8 cellular contexts compared by ENCODE assay signal in genomic region chr9:127451681-127452480, GRCh38. TPM values are rescaled to one million over a fixed set of nuclear protein-coding genes. Genes with fewer than 3 reads are reported as not detected.
DNase-seq lines count a peak whose midpoint lies in the region; ATAC-seq and TF ChIP-seq lines count a peak whose summit lies in the region.

No MANE protein-coding gene starts in this region.

- H3K27me3 ChIP-seq in HAP-1 (ENCODE audit: low read depth), result no peaks in the 10 kb centered on the region

- H3K36me3 Mint-ChIP-seq in activated B cell treated with CpG ODN at 0.5 μM for 24 hours (ENCODE audit: low read depth), result peaks cover 59% of the 10 kb centered on the region

- H3K27me3 Mint-ChIP-seq in activated B cell treated with CpG ODN at 0.5 μM for 24 hours, result no peaks in the 10 kb centered on the region

- H3K27ac Mint-ChIP-seq in activated B cell treated with CpG ODN at 0.5 μM for 24 hours, result peak overlapping the region; percentile 96

- CTCF ChIA-PET in activated B cell treated with CpG ODN at 0.5 μM for 24 hours (lab: Charles Lee), result interaction anchor here (1.0 to 1.1 kb wide), 2 partner anchors 227 to 283 kb away, joined by 3 to 4 read pairs; partner anchors contain the start of gene TOR2A

- POLR2A ChIA-PET in activated B cell treated with CpG ODN at 0.5 μM for 24 hours (lab: Charles Lee), result interaction anchor here (0.7 to 2.9 kb wide), 30 partner anchors 8 to 1231 kb away, joined by 3 to 44 read pairs (median 6); partner anchors contain the start of genes CDK9, PIP5KL1, PTRH1 and RALGPS1

- in situ Hi-C loops in HAP-1 (cut with MboI; ENCODE audit: low sequenced_read_pairs), result no loop called here

- H3K4me1 ChIP-seq in HAP-1, result peaks cover 12% of the 10 kb centered on the region

- H3K4me1 Mint-ChIP-seq in activated B cell treated with CpG ODN at 0.5 μM for 24 hours, result peaks cover 66% of the 10 kb centered on the region

- peak overlapping the region; percentile 96 for H3K4me3 Mint-ChIP-seq in activated B cell treated with CpG ODN at 0.5 μM for 24 hours

- intact Hi-C loops in activated B cell treated with CpG ODN at 0.5 μM for 24 hours (cut with micrococcal nuclease), result loop anchor here (1.0 to 5.0 kb wide), 9 partner anchors 28 to 1430 kb away; partner anchors contain the start of genes KYAT1, LRRC8A, PTRH1 and SH2D3C

- DNase-seq in ELR (ENCODE audit: low read depth) (peak; percentile 72), HAP-1 (ENCODE audit: low spot score in 2 of 2) (peak; percentile 36 to 66), MV-4-11 (lab: John Stamatoyannopoulos, UW) (peak; percentile 47), activated B cell treated with CpG ODN at 0.5 μM for 24 hours (peak; percentile 37), choroid plexus epithelial cell (ENCODE audit: low read depth) (peak; percentile 52), kidney tubule cell (ENCODE audit: low spot score) (peak; percentile 66)
- peak; percentile 72 for DNase-seq in stimulated activated CD4-positive, alpha-beta T cell treated with anti-CD3 and anti-CD28 coated beads, Interleukin-15, amount 100 ng/mL, for 24 hours

- peaks cover 52% of the 10 kb centered on the region for H3K36me3 ChIP-seq in HAP-1 (replicated peaks)

- no peak for TF ChIP-seq CTCF in activated B cell treated with CpG ODN at 0.5 μM for 24 hours (IDR thresholded peaks at IDR 0.05)
- no peak for TF ChIP-seq CTCF in choroid plexus epithelial cell (conservative IDR thresholded peaks at IDR 0.05; ENCODE audit: low read depth, low read length)

- H3K4me3 ChIP-seq in HAP-1 (peak overlapping the region; percentile 98), choroid plexus epithelial cell (ENCODE audit: low read depth, low read length) (peak overlapping the region; percentile 97)

- H3K9me3 ChIP-seq in HAP-1, result no peaks in the 10 kb centered on the region

- H3K9me3 Mint-ChIP-seq in activated B cell treated with CpG ODN at 0.5 μM for 24 hours, result no peaks in the 10 kb centered on the region

- ATAC-seq in activated B cell treated with CpG ODN at 0.5 μM for 24 hours (ENCODE audit: low read depth), result peak; percentile 4
- no peak for ATAC-seq in GM21447 (IDR thresholded peaks at IDR 0.05; ENCODE audit: unreplicated experiment)

RNA-seq across cellular contexts. Expression of gene LRSAM1, which starts 0.6 kb away (rescaled TPM):
- 19.4 and 23.9 TPM in 2 replicates for total RNA-seq in activated B cell treated with CpG ODN at 0.5 μM for 24 hours

RNA-seq across cellular contexts. Expression of gene RPL12, which starts 0.7 kb away (rescaled TPM):
- total RNA-seq in activated B cell treated with CpG ODN at 0.5 μM for 24 hours, result 2,278 and 2,307 TPM in 2 replicates

RNA-seq across cellular contexts. Expression of gene ZNF79, which starts 27.7 kb away (rescaled TPM):
- 13.5 and 14.0 TPM in 2 replicates for total RNA-seq in activated B cell treated with CpG ODN at 0.5 μM for 24 hours

RNA-seq across cellular contexts. Expression of gene SLC2A8, which starts 54.9 kb away (rescaled TPM):
- total RNA-seq in activated B cell treated with CpG ODN at 0.5 μM for 24 hours, result 13.4 and 17.1 TPM in 2 replicates
